Comparison of ENCODE assay signal across 7 cellular contexts in the genomic region with DNA sequence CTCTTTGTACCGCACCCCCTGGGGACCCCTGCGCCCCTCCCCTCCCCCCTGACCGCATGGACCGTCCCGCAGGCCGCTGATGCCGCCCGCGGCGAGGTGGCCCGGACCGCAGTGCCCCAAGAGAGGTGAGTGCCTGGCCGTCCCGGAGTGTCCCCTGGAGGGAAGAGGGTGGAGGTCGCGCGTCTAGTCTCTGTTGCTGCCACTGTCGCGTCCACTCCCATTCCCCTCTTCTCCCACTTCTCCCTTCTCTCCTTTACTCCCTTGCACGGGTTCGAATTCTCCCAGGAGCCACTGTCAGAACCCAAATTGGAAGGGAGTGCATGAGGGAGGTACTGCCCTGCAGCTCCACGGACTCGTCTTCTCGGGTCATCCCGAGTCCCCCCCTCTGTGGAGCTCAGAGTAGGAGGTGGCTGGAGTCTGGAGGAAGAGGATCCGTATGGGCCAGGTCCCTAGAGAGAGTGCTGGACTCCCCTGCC. TPM values are rescaled to one million over a fixed set of nuclear protein-coding genes. Genes with fewer than 3 reads are reported as not detected.
DNase-seq lines count a peak whose midpoint lies in the region; ATAC-seq, FAIRE-seq and TF ChIP-seq lines count a peak whose summit lies in the region.

No MANE protein-coding gene starts in this region.

- DNase-seq in GM12891 (ENCODE audit: insufficient read length, low spot score), result no peak
- no peak for DNase-seq in nucleus accumbens (lab: John Stamatoyannopoulos, UW)

- no peaks in the 10 kb centered on the region for H3K36me3 Mint-ChIP-seq in activated naive CD8-positive, alpha-beta T cell

- H3K4me1 Mint-ChIP-seq in activated naive CD8-positive, alpha-beta T cell (ENCODE audit: low read depth), result peaks cover 63% of the 10 kb centered on the region

- no peak overlapping the region for H3K9ac ChIP-seq in HUES48 (ENCODE audit: low read depth, low read length)
- H3K9ac ChIP-seq in iPS-18a (ENCODE audit: low read length), result peak overlapping the region; percentile 29
- H3K9ac ChIP-seq in stomach smooth muscle (ENCODE audit: low read length in 2 of 2), result peak overlapping the region; percentile 78 to 85

- H3K27ac ChIP-seq in HUES48 (ENCODE audit: low read depth, low read length) (no peak overlapping the region), iPS-18a (ENCODE audit: low read length) (no peak overlapping the region), stomach smooth muscle (ENCODE audit: low read length) (no peak overlapping the region)

- H3K4me1 ChIP-seq in HUES48 (ENCODE audit: control insufficient read depth, insufficient read depth, low read length) (peaks cover 13% of the 10 kb centered on the region), iPS-18a (ENCODE audit: control insufficient read depth, low read depth, low read length) (peaks cover 17% of the 10 kb centered on the region), stomach smooth muscle (ENCODE audit: control insufficient read depth, insufficient read depth, low read length) (peaks cover 57% of the 10 kb centered on the region)

- ATAC-seq in HG02981 (IDR thresholded peaks at IDR 0.05; ENCODE audit: unreplicated experiment), result no peak

- no peaks in the 10 kb centered on the region for H3K27me3 Mint-ChIP-seq in activated naive CD8-positive, alpha-beta T cell

- no peak for FAIRE-seq in GM12891 (lab: Jason Lieb, UNC)

- H3K27ac Mint-ChIP-seq in activated naive CD8-positive, alpha-beta T cell, result peak overlapping the region; percentile 94

- H3K27me3 ChIP-seq in HUES48 (ENCODE audit: control insufficient read depth, insufficient read depth, low read length) (peaks cover 18% of the 10 kb centered on the region), iPS-18a (ENCODE audit: control insufficient read depth, insufficient read depth, low read length) (peaks cover 18% of the 10 kb centered on the region), stomach smooth muscle (ENCODE audit: control insufficient read depth in 1 of 2, insufficient read depth in 2 of 2, low read length in 2 of 2) (no peaks in the 10 kb centered on the region)

- H3K9me3 ChIP-seq in HUES48 (ENCODE audit: control insufficient read depth, insufficient read depth, low read length) (no peaks in the 10 kb centered on the region), iPS-18a (ENCODE audit: control insufficient read depth, low read depth, low read length) (no peaks in the 10 kb centered on the region), stomach smooth muscle (ENCODE audit: control insufficient read depth in 2 of 2, low read length in 2 of 2) (no peaks in the 10 kb centered on the region)

- TF ChIP-seq POLR2A in GM12891 (IDR thresholded peaks at IDR 0.05; ENCODE audit: low read depth, low read length), result no peak

- H3K4me3 Mint-ChIP-seq in activated naive CD8-positive, alpha-beta T cell, result peak overlapping the region; percentile 87

- no peaks in the 10 kb centered on the region for H3K9me3 Mint-ChIP-seq in activated naive CD8-positive, alpha-beta T cell (ENCODE audit: low read depth)

- peak overlapping the region; percentile 72 for H3K4me3 ChIP-seq in HUES48 (ENCODE audit: low read depth, low read length)
- peak overlapping the region; percentile 60 for H3K4me3 ChIP-seq in iPS-18a (ENCODE audit: low read length)
- H3K4me3 ChIP-seq in stomach smooth muscle (ENCODE audit: low read length in 2 of 2), result peak overlapping the region; percentile 89 to 94

- no peaks in the 10 kb centered on the region for H3K36me3 ChIP-seq in HUES48 (ENCODE audit: control insufficient read depth, insufficient read depth, low read length)
- no peaks in the 10 kb centered on the region for H3K36me3 ChIP-seq in iPS-18a (ENCODE audit: control insufficient read depth, low read depth, low read length)
- H3K36me3 ChIP-seq in stomach smooth muscle (ENCODE audit: control insufficient read depth in 2 of 2, insufficient read depth in 2 of 2, low read length in 2 of 2), result peaks cover 0 to 2% of the 10 kb centered on the region in 2 donors

TF ChIP-seq in GM12891, 5 proteins besides CTCF, POLR2A, EP300 and RAD21:
- TF ChIP-seq TAF1 (IDR thresholded peaks at IDR 0.05; ENCODE audit: low read depth, low read length), result no peak
- no peak for TF ChIP-seq POLR2AphosphoS5 (IDR thresholded peaks at IDR 0.05; ENCODE audit: low read depth, low read length)
- no peak for TF ChIP-seq POU2F2 (IDR thresholded peaks at IDR 0.05; ENCODE audit: low read depth, low read length)
- no peak for TF ChIP-seq SPI1 (IDR thresholded peaks at IDR 0.05; ENCODE audit: low read depth, low read length)
- TF ChIP-seq PAX5 (IDR thresholded peaks at IDR 0.05; ENCODE audit: insufficient read depth, low read length, severe bottlenecking), result no peak

RNA-seq across cellular contexts. Expression of gene CSK, which starts 0.8 kb away (rescaled TPM):
- polyA plus RNA-seq in GM12891 (2012; ENCODE audit: low read depth, missing spikeins), result 116 TPM

RNA-seq across cellular contexts. Expression of gene LMAN1L, which starts 30.0 kb away (rescaled TPM):
- 0.28 TPM for polyA plus RNA-seq in GM12891 (2012; ENCODE audit: low read depth, missing spikeins)

RNA-seq across cellular contexts. Expression of gene CYP1A2, which starts 34.0 kb away (rescaled TPM):
- polyA plus RNA-seq in GM12891 (2012; ENCODE audit: low read depth, missing spikeins), result not detected

RNA-seq across cellular contexts. Expression of gene CPLX3, which starts 43.8 kb away (rescaled TPM):
- polyA plus RNA-seq in GM12891 (2012; ENCODE audit: low read depth, missing spikeins), result 0.15 TPM

RNA-seq across cellular contexts. Expression of gene CYP1A1, which starts 57.3 kb away (rescaled TPM):
- 1.1 TPM for polyA plus RNA-seq in GM12891 (2012; ENCODE audit: low read depth, missing spikeins)
